2 cellular contexts compared by ENCODE assay signal in the genomic region with DNA sequence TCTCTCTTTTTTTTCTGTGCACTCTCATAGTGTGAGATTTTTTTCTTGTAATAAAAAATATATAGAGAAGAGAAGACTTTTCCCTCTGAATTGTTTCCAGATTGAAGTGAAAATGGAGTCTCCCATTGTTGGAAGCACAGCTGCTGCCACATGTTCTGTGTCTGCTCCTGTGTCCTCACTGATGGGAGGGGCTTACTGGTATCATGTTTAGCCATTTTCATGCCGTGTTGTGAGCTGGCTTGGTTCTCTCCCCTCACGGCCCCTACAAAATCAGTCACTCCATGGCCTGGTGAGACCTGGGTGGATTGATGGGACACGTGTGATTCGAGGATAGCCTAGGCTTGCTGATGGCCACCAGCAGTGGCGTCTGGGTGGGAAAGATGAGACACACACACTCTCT.
TF ChIP-seq lines count a peak whose summit lies in the region.

No MANE protein-coding gene starts in this region.

TF ChIP-seq in IMR-90, 13 proteins besides CTCF, POLR2A, EP300 and RAD21:
- TF ChIP-seq MXI1 (IDR thresholded peaks at IDR 0.05; ENCODE audit: borderline replicate concordance, low read depth, low read length) (no peak), FOS (IDR thresholded peaks at IDR 0.05; ENCODE audit: low read depth, low read length) (no peak), MAZ (IDR thresholded peaks at IDR 0.05; ENCODE audit: borderline replicate concordance, low read depth, low read length) (no peak), MAFK (IDR thresholded peaks at IDR 0.05; ENCODE audit: low read depth, low read length) (no peak), RFX5 (IDR thresholded peaks at IDR 0.05; ENCODE audit: low read depth, low read length) (no peak), NFE2L2 (IDR thresholded peaks at IDR 0.05; ENCODE audit: low read depth, low read length) (no peak), SMC3 (IDR thresholded peaks at IDR 0.05; ENCODE audit: low read depth, low read length) (no peak), CEBPB (IDR thresholded peaks at IDR 0.05; ENCODE audit: low read depth, low read length) (no peak), RCOR1 (IDR thresholded peaks at IDR 0.05; ENCODE audit: insufficient replicate concordance, low read length) (no peak), BHLHE40 (IDR thresholded peaks at IDR 0.05; ENCODE audit: low read depth, low read length) (no peak), CHD1 (IDR thresholded peaks at IDR 0.05; ENCODE audit: low read depth, low read length) (no peak)
- TF ChIP-seq, protein P1, sequence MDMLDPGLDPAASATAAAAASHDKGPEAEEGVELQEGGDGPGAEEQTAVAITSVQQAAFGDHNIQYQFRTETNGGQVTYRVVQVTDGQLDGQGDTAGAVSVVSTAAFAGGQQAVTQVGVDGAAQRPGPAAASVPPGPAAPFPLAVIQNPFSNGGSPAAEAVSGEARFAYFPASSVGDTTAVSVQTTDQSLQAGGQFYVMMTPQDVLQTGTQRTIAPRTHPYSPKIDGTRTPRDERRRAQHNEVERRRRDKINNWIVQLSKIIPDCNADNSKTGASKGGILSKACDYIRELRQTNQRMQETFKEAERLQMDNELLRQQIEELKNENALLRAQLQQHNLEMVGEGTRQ (IDR thresholded peaks at IDR 0.05; ENCODE audit: low read depth, low read length), result no peak
- TF ChIP-seq, protein P2, sequence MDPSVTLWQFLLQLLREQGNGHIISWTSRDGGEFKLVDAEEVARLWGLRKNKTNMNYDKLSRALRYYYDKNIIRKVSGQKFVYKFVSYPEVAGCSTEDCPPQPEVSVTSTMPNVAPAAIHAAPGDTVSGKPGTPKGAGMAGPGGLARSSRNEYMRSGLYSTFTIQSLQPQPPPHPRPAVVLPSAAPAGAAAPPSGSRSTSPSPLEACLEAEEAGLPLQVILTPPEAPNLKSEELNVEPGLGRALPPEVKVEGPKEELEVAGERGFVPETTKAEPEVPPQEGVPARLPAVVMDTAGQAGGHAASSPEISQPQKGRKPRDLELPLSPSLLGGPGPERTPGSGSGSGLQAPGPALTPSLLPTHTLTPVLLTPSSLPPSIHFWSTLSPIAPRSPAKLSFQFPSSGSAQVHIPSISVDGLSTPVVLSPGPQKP (IDR thresholded peaks at IDR 0.05; ENCODE audit: borderline replicate concordance, low read depth, low read length), result no peak

TF ChIP-seq in H1, 55 proteins besides CTCF, POLR2A, EP300 and RAD21:
- TF ChIP-seq YY1 (IDR thresholded peaks at IDR 0.05; ENCODE audit: low read depth, low read length) (no peak), POU5F1 (IDR thresholded peaks at IDR 0.05; ENCODE audit: low read depth, low read length) (no peak), SRF (IDR thresholded peaks at IDR 0.05; ENCODE audit: low read depth, low read length) (no peak), GABPA (IDR thresholded peaks at IDR 0.05; ENCODE audit: borderline replicate concordance, insufficient read depth, low read length) (no peak), CHD7 (IDR thresholded peaks at IDR 0.05; ENCODE audit: insufficient replicate concordance, low read length) (no peak), RNF2 (IDR thresholded peaks at IDR 0.05; ENCODE audit: borderline replicate concordance, low read depth, low read length, missing control alignments, poor library complexity, severe bottlenecking) (no peak), CHD1 (IDR thresholded peaks at IDR 0.05; ENCODE audit: low read depth, low read length) (no peak), BCL11A (IDR thresholded peaks at IDR 0.05; ENCODE audit: low read depth in 2 of 2, low read length in 2 of 2) (no peak), KDM4A (IDR thresholded peaks at IDR 0.05; ENCODE audit: low read depth, low read length, severe bottlenecking) (no peak), NRF1 (IDR thresholded peaks at IDR 0.05; ENCODE audit: low read depth, low read length) (no peak), JUN (IDR thresholded peaks at IDR 0.05; ENCODE audit: low read depth, low read length) (no peak), SP4 (IDR thresholded peaks at IDR 0.05; ENCODE audit: low read length) (no peak), TAF7 (optimal IDR thresholded peaks at IDR 0.05; ENCODE audit: borderline replicate concordance, low read depth, low read length) (no peak), RBBP5 (IDR thresholded peaks at IDR 0.05; ENCODE audit: borderline replicate concordance, low read depth, low read length) (no peak), RXRA (IDR thresholded peaks at IDR 0.05; ENCODE audit: insufficient read depth, low read depth, low read length) (no peak), NANOG (IDR thresholded peaks at IDR 0.05; ENCODE audit: insufficient read depth, low read depth, low read length, poor library complexity, severe bottlenecking) (no peak)
